Comparison of ENCODE assay signal across 16 cellular contexts in genomic region chr7:138194567-138194966, GRCh38.
DNase-seq lines count a peak whose midpoint lies in the region; ATAC-seq, FAIRE-seq and TF ChIP-seq lines count a peak whose summit lies in the region.
"Had no signal": no experiment of that assay in that cellular context is flagged by ENCODE, and none has a peak within 500 bp of the region (broad histone marks: within the 10 kb centered on the region; RNA-seq: fewer than 3 reads in every experiment).

No MANE protein-coding gene starts in this region.

- H3K4me1 Mint-ChIP-seq in T-cell, result no peaks in the 10 kb centered on the region
- H3K4me1 Mint-ChIP-seq: CD8-positive, alpha-beta memory T cell had no signal

- DNase-seq in A549 (ENCODE audit: low read depth in 1 of 2, low spot score in 1 of 2), result no peak
- peak; percentile 24 for DNase-seq in WERI-Rb-1
- no peak for DNase-seq in left lung
- no peak for DNase-seq in smooth muscle cell (lab: John Stamatoyannopoulos, UW; ENCODE audit: unreplicated experiment)
- DNase-seq in T-cell, result no peak
- DNase-seq in head of caudate nucleus, result no peak
- no peak for DNase-seq in MM.1S
- DNase-seq: BE2C; Caco-2; CD8-positive, alpha-beta memory T cell; GF-D8; HCEC 1CT; HFFc6 had no signal

- H3K4me2 ChIP-seq in A549 (no peak overlapping the region), smooth muscle cell (peak overlapping the region; percentile 1), MM.1S (ENCODE audit: low read depth, low read length) (no peak overlapping the region)

- H4K20me1 ChIP-seq in smooth muscle cell (ENCODE audit: low read depth) (no peaks in the 10 kb centered on the region), MM.1S (ENCODE audit: insufficient read depth, low read length) (no peaks in the 10 kb centered on the region)

- TF ChIP-seq CTCF in A549 (IDR thresholded peaks at IDR 0.05) (no peak), WERI-Rb-1 (IDR thresholded peaks at IDR 0.05; ENCODE audit: low read depth, low read length) (no peak), left lung (IDR thresholded peaks at IDR 0.05) (no peak), smooth muscle cell (IDR thresholded peaks at IDR 0.05; ENCODE audit: borderline replicate concordance, insufficient read depth, poor library complexity, severe bottlenecking) (no peak), MM.1S (IDR thresholded peaks at IDR 0.05; ENCODE audit: low read length) (no peak)

- H3K36me3 ChIP-seq in WERI-Rb-1 (no peaks in the 10 kb centered on the region), left lung (no peaks in the 10 kb centered on the region), smooth muscle cell (ENCODE audit: low read depth) (no peaks in the 10 kb centered on the region), MM.1S (replicated peaks; ENCODE audit: insufficient read depth, low read length) (no peaks in the 10 kb centered on the region)
- H3K36me3 ChIP-seq: BE2C had no signal

- peaks cover 7 to 10% of the 10 kb centered on the region in 2 donors for H3K27me3 Mint-ChIP-seq in T-cell

- H3K36me3 Mint-ChIP-seq in T-cell, result no peaks in the 10 kb centered on the region
- H3K36me3 Mint-ChIP-seq: CD8-positive, alpha-beta memory T cell had no signal

- intact Hi-C loops in left lung (cut with DNase I) (no loop called here), head of caudate nucleus (cut with DNase I) (no loop called here)

- ATAC-seq in A549 (no peak), left lung (peak; percentile 30), T-cell (replicated peaks in 1 of 4) (no peak)

- TF ChIP-seq EP300 in A549 (IDR thresholded peaks at IDR 0.05), result no peak

- H2AFZ ChIP-seq in smooth muscle cell (ENCODE audit: low read depth), result no peak overlapping the region
- H2AFZ ChIP-seq in MM.1S (ENCODE audit: low read length), result no peak overlapping the region

- POLR2A ChIA-PET in A549 (lab: Yijun Ruan, JAX) (no interaction called here), T-cell (lab: Charles Lee) (no interaction called here)

- CTCF ChIA-PET in A549 (lab: Yijun Ruan, JAX) (no interaction called here), T-cell (lab: Charles Lee) (interaction anchor here in 1 of 2 donors (0.5 kb wide), 1 partner anchor 289 kb away, joined by 3 read pairs; no protein-coding TSS in a partner anchor)

- FAIRE-seq in A549 (lab: Jason Lieb, UNC), result peak; percentile 67
- FAIRE-seq: A204.1, GM19239, HTR-8/SVneo had no signal

- H3K4me3 ChIP-seq in A549 (no peak overlapping the region), WERI-Rb-1 (ENCODE audit: low read depth, low read length) (no peak overlapping the region), left lung (no peak overlapping the region), smooth muscle cell (no peak overlapping the region), MM.1S (ENCODE audit: low read length) (no peak overlapping the region)

- no peaks in the 10 kb centered on the region for H3K27me3 ChIP-seq in WERI-Rb-1 (ENCODE audit: insufficient read depth, low read depth, severe bottlenecking)
- H3K27me3 ChIP-seq in left lung, result no peaks in the 10 kb centered on the region
- no peaks in the 10 kb centered on the region for H3K27me3 ChIP-seq in smooth muscle cell (ENCODE audit: low read depth)
- no peaks in the 10 kb centered on the region for H3K27me3 ChIP-seq in MM.1S (replicated peaks; ENCODE audit: insufficient read depth, low read length)
- H3K27me3 ChIP-seq: BE2C had no signal

- H3K27ac Mint-ChIP-seq in T-cell, result no peak overlapping the region
- H3K27ac Mint-ChIP-seq: CD8-positive, alpha-beta memory T cell; HFFc6 had no signal

- H3K27ac ChIP-seq in A549, result no peak overlapping the region
- H3K27ac ChIP-seq in WERI-Rb-1, result no peak overlapping the region
- H3K27ac ChIP-seq in left lung, result no peak overlapping the region
- H3K27ac ChIP-seq in smooth muscle cell (ENCODE audit: low read depth), result no peak overlapping the region
- no peak overlapping the region for H3K27ac ChIP-seq in MM.1S (ENCODE audit: low read length)

- H3K9me3 ChIP-seq in A549 (no peaks in the 10 kb centered on the region), WERI-Rb-1 (ENCODE audit: severe bottlenecking) (no peaks in the 10 kb centered on the region), left lung (peaks cover 0 to 1% of the 10 kb centered on the region in 2 donors), smooth muscle cell (replicated peaks; ENCODE audit: low read depth) (no peaks in the 10 kb centered on the region), MM.1S (replicated peaks; ENCODE audit: insufficient read depth, low read length) (no peaks in the 10 kb centered on the region)
- H3K9me3 ChIP-seq: BE2C had no signal

- WGBS in A549 (ENCODE audit: missing lambda C conversion rate), result 39% methylated on average over 8 of the region's 8 CpGs
- 91% methylated on average over 8 of the region's 8 CpGs for WGBS in smooth muscle cell (ENCODE audit: low lambda C conversion rate)

- H3K4me1 ChIP-seq in A549 (no peaks in the 10 kb centered on the region), left lung (peaks cover 9 to 22% of the 10 kb centered on the region in 2 donors), smooth muscle cell (ENCODE audit: low read depth) (peaks cover 7% of the 10 kb centered on the region), MM.1S (ENCODE audit: low read length) (no peaks in the 10 kb centered on the region)
- H3K4me1 ChIP-seq: BE2C had no signal

- H3F3A ChIP-seq in smooth muscle cell (ENCODE audit: low read depth), result no peaks in the 10 kb centered on the region
- H3F3A ChIP-seq in MM.1S (ENCODE audit: insufficient read depth, low read length), result no peaks in the 10 kb centered on the region

- no peak for TF ChIP-seq POLR2A in A549 (IDR thresholded peaks at IDR 0.05; ENCODE audit: low read length)

- no peak for TF ChIP-seq RAD21 in A549 (conservative IDR thresholded peaks at IDR 0.05 in 1 of 2, IDR thresholded peaks at IDR 0.05 in 1 of 2)

- no peaks in the 10 kb centered on the region for H3K9me3 Mint-ChIP-seq in T-cell
- H3K9me3 Mint-ChIP-seq: CD8-positive, alpha-beta memory T cell; HFFc6 had no signal

- H3K9ac ChIP-seq in smooth muscle cell (ENCODE audit: low read depth) (no peak overlapping the region), MM.1S (ENCODE audit: low read length) (no peak overlapping the region)

- H3K4me3 Mint-ChIP-seq in T-cell, result no peak overlapping the region
- H3K4me3 Mint-ChIP-seq: CD8-positive, alpha-beta memory T cell; HFFc6 had no signal

- H3K79me2 ChIP-seq in smooth muscle cell (ENCODE audit: low read depth) (no peaks in the 10 kb centered on the region), MM.1S (ENCODE audit: low read length) (no peaks in the 10 kb centered on the region)

- H3K9me2 ChIP-seq in MM.1S (replicated peaks; ENCODE audit: insufficient read depth, low read length), result no peaks in the 10 kb centered on the region

TF ChIP-seq in A549, 52 proteins besides CTCF, POLR2A, EP300 and RAD21:
- TF ChIP-seq PHF8 (IDR thresholded peaks at IDR 0.05; ENCODE audit: borderline replicate concordance, low read depth), result no peak
- TF ChIP-seq HEYL (CRISPR knock-in tag; IDR thresholded peaks at IDR 0.05), result no peak
- TF ChIP-seq ZNF302 (CRISPR knock-in tag; IDR thresholded peaks at IDR 0.05), result no peak
- TF ChIP-seq GATA3 (IDR thresholded peaks at IDR 0.05; ENCODE audit: borderline replicate concordance), result no peak
- TF ChIP-seq RARB (CRISPR knock-in tag; IDR thresholded peaks at IDR 0.05), result no peak
- no peak for TF ChIP-seq RFX5 (IDR thresholded peaks at IDR 0.05)
- no peak for TF ChIP-seq HOXB13 (CRISPR knock-in tag; IDR thresholded peaks at IDR 0.05; ENCODE audit: low read depth)
- TF ChIP-seq NR3C1 (IDR thresholded peaks at IDR 0.05), result no peak
- no peak for TF ChIP-seq ZC3H11A (IDR thresholded peaks at IDR 0.05)
- no peak for TF ChIP-seq ATOH8 (CRISPR knock-in tag; IDR thresholded peaks at IDR 0.05; ENCODE audit: low read depth)
- no peak for TF ChIP-seq CBX8 (IDR thresholded peaks at IDR 0.05)
- no peak for TF ChIP-seq MAZ (IDR thresholded peaks at IDR 0.05; ENCODE audit: borderline replicate concordance, low read depth, low read length)
- TF ChIP-seq FOXS1 (CRISPR knock-in tag; IDR thresholded peaks at IDR 0.05), result no peak
